In genomic region chr9:129413537-129414376, GRCh38 we compare ENCODE assay signal across 1 cellular context.
TF ChIP-seq lines count a peak whose summit lies in the region.

No MANE protein-coding gene starts in this region.

TF ChIP-seq in GM12878, 131 proteins besides CTCF, POLR2A, EP300 and RAD21 (continued from another document and continues in another):
- TF ChIP-seq, protein P1, sequence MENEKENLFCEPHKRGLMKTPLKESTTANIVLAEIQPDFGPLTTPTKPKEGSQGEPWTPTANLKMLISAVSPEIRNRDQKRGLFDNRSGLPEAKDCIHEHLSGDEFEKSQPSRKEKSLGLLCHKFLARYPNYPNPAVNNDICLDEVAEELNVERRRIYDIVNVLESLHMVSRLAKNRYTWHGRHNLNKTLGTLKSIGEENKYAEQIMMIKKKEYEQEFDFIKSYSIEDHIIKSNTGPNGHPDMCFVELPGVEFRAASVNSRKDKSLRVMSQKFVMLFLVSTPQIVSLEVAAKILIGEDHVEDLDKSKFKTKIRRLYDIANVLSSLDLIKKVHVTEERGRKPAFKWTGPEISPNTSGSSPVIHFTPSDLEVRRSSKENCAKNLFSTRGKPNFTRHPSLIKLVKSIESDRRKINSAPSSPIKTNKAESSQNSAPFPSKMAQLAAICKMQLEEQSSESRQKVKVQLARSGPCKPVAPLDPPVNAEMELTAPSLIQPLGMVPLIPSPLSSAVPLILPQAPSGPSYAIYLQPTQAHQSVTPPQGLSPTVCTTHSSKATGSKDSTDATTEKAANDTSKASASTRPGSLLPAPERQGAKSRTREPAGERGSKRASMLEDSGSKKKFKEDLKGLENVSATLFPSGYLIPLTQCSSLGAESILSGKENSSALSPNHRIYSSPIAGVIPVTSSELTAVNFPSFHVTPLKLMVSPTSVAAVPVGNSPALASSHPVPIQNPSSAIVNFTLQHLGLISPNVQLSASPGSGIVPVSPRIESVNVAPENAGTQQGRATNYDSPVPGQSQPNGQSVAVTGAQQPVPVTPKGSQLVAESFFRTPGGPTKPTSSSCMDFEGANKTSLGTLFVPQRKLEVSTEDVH (IDR thresholded peaks at IDR 0.05; ENCODE audit: low read depth, partially characterized antibody), result no peak
- TF ChIP-seq IRF4 (IDR thresholded peaks at IDR 0.05; ENCODE audit: low read depth, low read length), result no peak
- no peak for TF ChIP-seq BCL11A (IDR thresholded peaks at IDR 0.05; ENCODE audit: low read depth, low read length)
- TF ChIP-seq SUZ12 (IDR thresholded peaks at IDR 0.05; ENCODE audit: unreplicated experiment), result no peak
- no peak for TF ChIP-seq PRDM15 (CRISPR knock-in tag; IDR thresholded peaks at IDR 0.05)
- no peak for TF ChIP-seq ZNF622 (IDR thresholded peaks at IDR 0.05)
- peak; percentile 59; the same call in 1 of the 2 replicates for TF ChIP-seq DPF2 (IDR thresholded peaks at IDR 0.05)
- no peak for TF ChIP-seq NR2C2 (IDR thresholded peaks at IDR 0.05; ENCODE audit: borderline replicate concordance, control insufficient read depth, insufficient read length, low read depth)
- no peak; the same call in 1 of the 2 replicates for TF ChIP-seq CREM (IDR thresholded peaks at IDR 0.05; ENCODE audit: low read depth)
- no peak for TF ChIP-seq HDGF (IDR thresholded peaks at IDR 0.05)
- no peak for TF ChIP-seq SMAD1 (IDR thresholded peaks at IDR 0.05; ENCODE audit: low read depth, partially characterized antibody)
- TF ChIP-seq BMI1 (IDR thresholded peaks at IDR 0.05; ENCODE audit: borderline replicate concordance), result peak; percentile 98
- no peak for TF ChIP-seq FOS (IDR thresholded peaks at IDR 0.05; ENCODE audit: borderline replicate concordance, extremely low read depth, insufficient read length)
- no peak for TF ChIP-seq PBX3 (IDR thresholded peaks at IDR 0.05; ENCODE audit: insufficient replicate concordance, low read depth, low read length)
- TF ChIP-seq RELA (IDR thresholded peaks at IDR 0.05; ENCODE audit: borderline replicate concordance, partially characterized antibody), result peak; percentile 84
- peak; percentile 12 for TF ChIP-seq SIX5 (IDR thresholded peaks at IDR 0.05; ENCODE audit: low read depth, low read length, severe bottlenecking)
- TF ChIP-seq PAX5 (IDR thresholded peaks at IDR 0.05; ENCODE audit: borderline replicate concordance, low read depth, low read length), result peak; percentile 79
- TF ChIP-seq NR2F1 (conservative IDR thresholded peaks at IDR 0.05), result peak; percentile 81
- TF ChIP-seq, protein P2, sequence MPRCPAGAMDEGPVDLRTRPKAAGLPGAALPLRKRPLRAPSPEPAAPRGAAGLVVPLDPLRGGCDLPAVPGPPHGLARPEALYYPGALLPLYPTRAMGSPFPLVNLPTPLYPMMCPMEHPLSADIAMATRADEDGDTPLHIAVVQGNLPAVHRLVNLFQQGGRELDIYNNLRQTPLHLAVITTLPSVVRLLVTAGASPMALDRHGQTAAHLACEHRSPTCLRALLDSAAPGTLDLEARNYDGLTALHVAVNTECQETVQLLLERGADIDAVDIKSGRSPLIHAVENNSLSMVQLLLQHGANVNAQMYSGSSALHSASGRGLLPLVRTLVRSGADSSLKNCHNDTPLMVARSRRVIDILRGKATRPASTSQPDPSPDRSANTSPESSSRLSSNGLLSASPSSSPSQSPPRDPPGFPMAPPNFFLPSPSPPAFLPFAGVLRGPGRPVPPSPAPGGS (IDR thresholded peaks at IDR 0.05; ENCODE audit: borderline replicate concordance, insufficient read depth, low read depth, low read length, poor library complexity, severe bottlenecking), result no peak
- no peak for TF ChIP-seq BRCA1 (IDR thresholded peaks at IDR 0.05; ENCODE audit: low read depth, low read length)
- TF ChIP-seq YBX1 (IDR thresholded peaks at IDR 0.05), result no peak
- peak; percentile 89 for TF ChIP-seq MEF2A (IDR thresholded peaks at IDR 0.05; ENCODE audit: insufficient read depth, low read depth, low read length)
- TF ChIP-seq, protein P3, sequence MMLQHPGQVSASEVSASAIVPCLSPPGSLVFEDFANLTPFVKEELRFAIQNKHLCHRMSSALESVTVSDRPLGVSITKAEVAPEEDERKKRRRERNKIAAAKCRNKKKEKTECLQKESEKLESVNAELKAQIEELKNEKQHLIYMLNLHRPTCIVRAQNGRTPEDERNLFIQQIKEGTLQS (IDR thresholded peaks at IDR 0.05; ENCODE audit: borderline replicate concordance, extremely low read depth, low read depth, low read length), result no peak
- no peak for TF ChIP-seq ESRRA (IDR thresholded peaks at IDR 0.05; ENCODE audit: low read length)
- TF ChIP-seq TCF12 (IDR thresholded peaks at IDR 0.05; ENCODE audit: low read depth, low read length), result peak; percentile 65; the same call in 1 of the 2 replicates
- no peak for TF ChIP-seq ZNF274 (IDR thresholded peaks at IDR 0.05; ENCODE audit: insufficient read depth, insufficient read length)
- TF ChIP-seq STAT3 (IDR thresholded peaks at IDR 0.05; ENCODE audit: low read depth, low read length), result no peak
- TF ChIP-seq, protein P4, sequence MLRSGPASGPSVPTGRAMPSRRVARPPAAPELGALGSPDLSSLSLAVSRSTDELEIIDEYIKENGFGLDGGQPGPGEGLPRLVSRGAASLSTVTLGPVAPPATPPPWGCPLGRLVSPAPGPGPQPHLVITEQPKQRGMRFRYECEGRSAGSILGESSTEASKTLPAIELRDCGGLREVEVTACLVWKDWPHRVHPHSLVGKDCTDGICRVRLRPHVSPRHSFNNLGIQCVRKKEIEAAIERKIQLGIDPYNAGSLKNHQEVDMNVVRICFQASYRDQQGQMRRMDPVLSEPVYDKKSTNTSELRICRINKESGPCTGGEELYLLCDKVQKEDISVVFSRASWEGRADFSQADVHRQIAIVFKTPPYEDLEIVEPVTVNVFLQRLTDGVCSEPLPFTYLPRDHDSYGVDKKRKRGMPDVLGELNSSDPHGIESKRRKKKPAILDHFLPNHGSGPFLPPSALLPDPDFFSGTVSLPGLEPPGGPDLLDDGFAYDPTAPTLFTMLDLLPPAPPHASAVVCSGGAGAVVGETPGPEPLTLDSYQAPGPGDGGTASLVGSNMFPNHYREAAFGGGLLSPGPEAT (IDR thresholded peaks at IDR 0.05; ENCODE audit: low read depth), result no peak
- TF ChIP-seq MYC (IDR thresholded peaks at IDR 0.05; ENCODE audit: insufficient read depth, insufficient read length, insufficient replicate concordance, low read length, severe bottlenecking), result peak; percentile 67
- 0 out of 2 replicates have a peak, but pooled peaks have one; percentile 16 for TF ChIP-seq MYB (IDR thresholded peaks at IDR 0.05; ENCODE audit: borderline replicate concordance, low read depth, low read length)
- no peak; the same call in 1 of the 2 replicates for TF ChIP-seq CREB1 (IDR thresholded peaks at IDR 0.05; ENCODE audit: low read depth)
- TF ChIP-seq NR2C1 (IDR thresholded peaks at IDR 0.05), result peak; percentile 46
- no peak for TF ChIP-seq ZNF592 (IDR thresholded peaks at IDR 0.05)
- peak; percentile 82; the same call in 1 of the 2 replicates for TF ChIP-seq TBL1XR1 (IDR thresholded peaks at IDR 0.05; ENCODE audit: low read depth, low read length)
- TF ChIP-seq MEF2B (IDR thresholded peaks at IDR 0.05; ENCODE audit: partially characterized antibody, poor library complexity, severe bottlenecking), result peak; percentile 77
- TF ChIP-seq USF2 (IDR thresholded peaks at IDR 0.05; ENCODE audit: borderline replicate concordance, low read depth, low read length), result peak; percentile 9; the same call in 1 of the 2 replicates
- TF ChIP-seq NRF1 (conservative IDR thresholded peaks at IDR 0.05; ENCODE audit: low read depth, low read length), result peak; percentile 94
- TF ChIP-seq, protein P5, sequence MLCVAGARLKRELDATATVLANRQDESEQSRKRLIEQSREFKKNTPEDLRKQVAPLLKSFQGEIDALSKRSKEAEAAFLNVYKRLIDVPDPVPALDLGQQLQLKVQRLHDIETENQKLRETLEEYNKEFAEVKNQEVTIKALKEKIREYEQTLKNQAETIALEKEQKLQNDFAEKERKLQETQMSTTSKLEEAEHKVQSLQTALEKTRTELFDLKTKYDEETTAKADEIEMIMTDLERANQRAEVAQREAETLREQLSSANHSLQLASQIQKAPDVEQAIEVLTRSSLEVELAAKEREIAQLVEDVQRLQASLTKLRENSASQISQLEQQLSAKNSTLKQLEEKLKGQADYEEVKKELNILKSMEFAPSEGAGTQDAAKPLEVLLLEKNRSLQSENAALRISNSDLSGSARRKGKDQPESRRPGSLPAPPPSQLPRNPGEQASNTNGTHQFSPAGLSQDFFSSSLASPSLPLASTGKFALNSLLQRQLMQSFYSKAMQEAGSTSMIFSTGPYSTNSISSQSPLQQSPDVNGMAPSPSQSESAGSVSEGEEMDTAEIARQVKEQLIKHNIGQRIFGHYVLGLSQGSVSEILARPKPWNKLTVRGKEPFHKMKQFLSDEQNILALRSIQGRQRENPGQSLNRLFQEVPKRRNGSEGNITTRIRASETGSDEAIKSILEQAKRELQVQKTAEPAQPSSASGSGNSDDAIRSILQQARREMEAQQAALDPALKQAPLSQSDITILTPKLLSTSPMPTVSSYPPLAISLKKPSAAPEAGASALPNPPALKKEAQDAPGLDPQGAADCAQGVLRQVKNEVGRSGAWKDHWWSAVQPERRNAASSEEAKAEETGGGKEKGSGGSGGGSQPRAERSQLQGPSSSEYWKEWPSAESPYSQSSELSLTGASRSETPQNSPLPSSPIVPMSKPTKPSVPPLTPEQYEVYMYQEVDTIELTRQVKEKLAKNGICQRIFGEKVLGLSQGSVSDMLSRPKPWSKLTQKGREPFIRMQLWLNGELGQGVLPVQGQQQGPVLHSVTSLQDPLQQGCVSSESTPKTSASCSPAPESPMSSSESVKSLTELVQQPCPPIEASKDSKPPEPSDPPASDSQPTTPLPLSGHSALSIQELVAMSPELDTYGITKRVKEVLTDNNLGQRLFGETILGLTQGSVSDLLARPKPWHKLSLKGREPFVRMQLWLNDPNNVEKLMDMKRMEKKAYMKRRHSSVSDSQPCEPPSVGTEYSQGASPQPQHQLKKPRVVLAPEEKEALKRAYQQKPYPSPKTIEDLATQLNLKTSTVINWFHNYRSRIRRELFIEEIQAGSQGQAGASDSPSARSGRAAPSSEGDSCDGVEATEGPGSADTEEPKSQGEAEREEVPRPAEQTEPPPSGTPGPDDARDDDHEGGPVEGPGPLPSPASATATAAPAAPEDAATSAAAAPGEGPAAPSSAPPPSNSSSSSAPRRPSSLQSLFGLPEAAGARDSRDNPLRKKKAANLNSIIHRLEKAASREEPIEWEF (IDR thresholded peaks at IDR 0.05; ENCODE audit: insufficient replicate concordance, low read depth, low read length), result no peak
